In genomic region chr11:45590743-45591142, GRCh38 we compare ENCODE assay signal across 18 cellular contexts.
DNase-seq lines count a peak whose midpoint lies in the region; ATAC-seq and TF ChIP-seq lines count a peak whose summit lies in the region.
"Had no signal": no experiment of that assay in that cellular context is flagged by ENCODE, and none has a peak within 500 bp of the region (broad histone marks: within the 10 kb centered on the region; RNA-seq: fewer than 3 reads in every experiment).

No MANE protein-coding gene starts in this region.

- no peak for ATAC-seq in SK-N-SH treated with all-trans-retinoic acid at 6 μM for 48 hours
- ATAC-seq in GM18517 (IDR thresholded peaks at IDR 0.05; ENCODE audit: unreplicated experiment) = no peak
- ATAC-seq: effector memory CD8-positive, alpha-beta T cell; gastrocnemius medialis had no signal

- H3K79me2 ChIP-seq in SK-N-SH (ENCODE audit: insufficient read depth) (no peaks in the 10 kb centered on the region), PC-9 (ENCODE audit: low read depth) (no peaks in the 10 kb centered on the region)

- H3K4me3 ChIP-seq in SK-N-SH (ENCODE audit: low read depth in 2 of 2, low read length in 1 of 2) = no peak overlapping the region
- H3K4me3 ChIP-seq in fibroblast of the aortic adventitia (ENCODE audit: low read depth, low read length) = no peak overlapping the region
- no peak overlapping the region for H3K4me3 ChIP-seq in thyroid gland (replicated peaks in 1 of 3)
- no peak overlapping the region for H3K4me3 ChIP-seq in PC-9
- H3K4me3 ChIP-seq: gastrocnemius medialis, Peyer's patch, right atrium auricular region had no signal

- POLR2A ChIA-PET in SK-N-SH (lab: Yijun Ruan, JAX) (no interaction called here), PC-9 (lab: Charles Lee; ENCODE audit: unreplicated experiment) (no interaction called here)

- peaks cover 0 to 7% of the 10 kb centered on the region in 2 experiments; a peak in 1 of 4 replicates for H3K4me1 ChIP-seq in SK-N-SH (ENCODE audit: control insufficient read depth in 1 of 2, insufficient read depth in 2 of 2, low read depth in 1 of 2, low read length in 1 of 2)
- peaks cover 0 to 7% of the 10 kb centered on the region in 2 donors for H3K4me1 ChIP-seq in thyroid gland
- no peaks in the 10 kb centered on the region for H3K4me1 ChIP-seq in PC-9 (replicated peaks; ENCODE audit: insufficient read depth)
- H3K4me1 ChIP-seq: gastrocnemius medialis, Peyer's patch, right atrium auricular region had no signal

- H3K27me3 ChIP-seq in SK-N-SH (ENCODE audit: insufficient read depth) = no peaks in the 10 kb centered on the region; the same call in 1 of the 2 replicates
- H3K27me3 ChIP-seq in thyroid gland = no peaks in the 10 kb centered on the region
- peaks cover 53% of the 10 kb centered on the region for H3K27me3 ChIP-seq in PC-9 (ENCODE audit: insufficient read depth, low read depth)
- H3K27me3 ChIP-seq: gastrocnemius medialis, Peyer's patch, right atrium auricular region had no signal

- H3K4me2 ChIP-seq in SK-N-SH (no peak overlapping the region), PC-9 (no peak overlapping the region)

- TF ChIP-seq CTCF in SK-N-SH (IDR thresholded peaks at IDR 0.05) = no peak
- TF ChIP-seq CTCF in fibroblast of the aortic adventitia (IDR thresholded peaks at IDR 0.05; ENCODE audit: insufficient read depth, low read length) = no peak
- no peak for TF ChIP-seq CTCF in thyroid gland (IDR thresholded peaks at IDR 0.05)
- TF ChIP-seq CTCF in PC-9 (conservative IDR thresholded peaks at IDR 0.05) = no peak

- no peaks in the 10 kb centered on the region for H4K20me1 ChIP-seq in SK-N-SH (ENCODE audit: insufficient read depth)
- H4K20me1 ChIP-seq in PC-9 (ENCODE audit: insufficient read depth) = 0 out of 2 replicates have a peak, but pooled peaks cover 4% of the 10 kb centered on the region

- CTCF ChIA-PET in SK-N-SH (lab: Yijun Ruan, JAX) (interaction anchor here (0.5 to 2.0 kb wide), 3 partner anchors 64 to 220 kb away, joined by 3 to 5 read pairs (median 3); no protein-coding TSS in a partner anchor), PC-9 (lab: Charles Lee) (no interaction called here)

- BruUV-seq in PC-9 (replicated peaks; lab: Mats Ljungman, UMichigan) = no TSS peak

- no peak for TF ChIP-seq RAD21 in SK-N-SH (IDR thresholded peaks at IDR 0.05; ENCODE audit: low read length)

- H3K27ac ChIP-seq in SK-N-SH (ENCODE audit: low read depth in 2 of 2, low read length in 1 of 2) (no peak overlapping the region), thyroid gland (no peak overlapping the region), PC-9 (no peak overlapping the region)
- H3K27ac ChIP-seq: gastrocnemius medialis, Peyer's patch, right atrium auricular region had no signal

- intact Hi-C loops in thyroid gland (cut with DNase I) = no loop called here
- intact Hi-C loops in PC-9 (cut with micrococcal nuclease; ENCODE audit: unreplicated experiment) = no loop called here

- WGBS in SK-N-SH (ENCODE audit: low lambda C conversion rate) = 38% methylated on average over 3 of the region's 3 CpGs
- 38 to 58% methylated on average over 2 to 3 of the region's 3 CpGs for WGBS in thyroid gland, 2 donors

- H3K9me3 ChIP-seq in SK-N-SH (no peaks in the 10 kb centered on the region), thyroid gland (no peaks in the 10 kb centered on the region), PC-9 (ENCODE audit: insufficient read depth, low read depth) (no peaks in the 10 kb centered on the region)
- H3K9me3 ChIP-seq: gastrocnemius medialis, Peyer's patch, right atrium auricular region had no signal

- TF ChIP-seq EP300 in SK-N-SH (IDR thresholded peaks at IDR 0.05; ENCODE audit: borderline replicate concordance in 1 of 2, low read depth in 1 of 2, low read length in 1 of 2) = no peak

- TF ChIP-seq POLR2A in thyroid gland (IDR thresholded peaks at IDR 0.05) = no peak

- H3F3A ChIP-seq in SK-N-SH (replicated peaks; ENCODE audit: insufficient read depth) (no peaks in the 10 kb centered on the region), PC-9 (ENCODE audit: insufficient read depth, low read depth) (no peaks in the 10 kb centered on the region)

- no peak overlapping the region for H3K9ac ChIP-seq in SK-N-SH

- H2AFZ ChIP-seq in SK-N-SH (ENCODE audit: low read depth) (no peak overlapping the region), PC-9 (no peak overlapping the region)

- H3K36me3 ChIP-seq in SK-N-SH (replicated peaks in 1 of 2; ENCODE audit: control insufficient read depth in 1 of 2, insufficient read depth in 2 of 2, low read length in 1 of 2) (no peaks in the 10 kb centered on the region), thyroid gland (no peaks in the 10 kb centered on the region), PC-9 (ENCODE audit: low read depth) (no peaks in the 10 kb centered on the region)
- H3K36me3 ChIP-seq: gastrocnemius medialis, Peyer's patch, right atrium auricular region had no signal

- DNase-seq in SK-N-SH = peak; percentile 53
- peak; percentile 47 for DNase-seq in RPMI7951 (ENCODE audit: low read depth)
- DNase-seq in fibroblast of the aortic adventitia (ENCODE audit: low read depth) = peak; percentile 62
- peak; percentile 13 to 14 for DNase-seq in thyroid gland
- no peak for DNase-seq in SW480 (ENCODE audit: low spot score)
- DNase-seq in PC-9 = no peak
- DNase-seq: activated B cell treated with CpG ODN at 0.5 μM for 24 hours; activated naive CD4-positive, alpha-beta T cell; effector memory CD8-positive, alpha-beta T cell; gastrocnemius medialis; immature natural killer cell; NCI-H510A; Peyer's patch; stimulated activated CD4-positive, alpha-beta T cell treated with anti-CD3 and anti-CD28 coated beads, Interleukin-4, amount 100 ng/mL, for 1 hour; trophoblast cell had no signal

- H3K9me2 ChIP-seq in SK-N-SH (no peaks in the 10 kb centered on the region), PC-9 (ENCODE audit: insufficient read depth) (no peaks in the 10 kb centered on the region)

TF ChIP-seq in SK-N-SH, 30 proteins besides CTCF, POLR2A, EP300 and RAD21:
- TF ChIP-seq FOXM1 (IDR thresholded peaks at IDR 0.05; ENCODE audit: low read depth) = no peak
- TF ChIP-seq GABPA (IDR thresholded peaks at IDR 0.05; ENCODE audit: low read depth) = no peak
- no peak for TF ChIP-seq USF1 (IDR thresholded peaks at IDR 0.05; ENCODE audit: borderline replicate concordance, low read depth)
- TF ChIP-seq NRF1 (IDR thresholded peaks at IDR 0.05; ENCODE audit: low read depth, low read length) = no peak
- no peak for TF ChIP-seq RXRA (IDR thresholded peaks at IDR 0.05; ENCODE audit: borderline replicate concordance, low read depth)
- no peak for TF ChIP-seq GATA2 (CRISPR knock-in tag; IDR thresholded peaks at IDR 0.05)
- TF ChIP-seq RFX5 (IDR thresholded peaks at IDR 0.05; ENCODE audit: low read length) = no peak

TF ChIP-seq in SK-N-SH treated with all-trans-retinoic acid at 6 μM for 48 hours, 23 proteins besides CTCF, POLR2A, EP300 and RAD21:
- TF ChIP-seq ZFP30 (CRISPR knock-in tag; IDR thresholded peaks at IDR 0.05) (no peak), CSDC2 (CRISPR knock-in tag; IDR thresholded peaks at IDR 0.05) (no peak), TOX (CRISPR knock-in tag; IDR thresholded peaks at IDR 0.05; ENCODE audit: borderline replicate concordance) (no peak), ZNF70 (CRISPR knock-in tag; IDR thresholded peaks at IDR 0.05) (no peak)

Comparison
In these comparisons a context has a peak if more than half of its experiments do, and no peak if none do; other contexts are left out.
1. DNase-seq: peak in SK-N-SH (single experiment), RPMI7951 (single experiment), fibroblast of the aortic adventitia (single experiment) and thyroid gland (2 of 2); none in SW480 (single experiment) and PC-9 (0 of 2).